9 cellular contexts compared by ENCODE assay signal in genomic region chr17:21171309-21171922, GRCh38. TPM values are rescaled to one million over a fixed set of nuclear protein-coding genes. Genes with fewer than 3 reads are reported as not detected.
A peak's percentile ranks its signal among the peaks of the same experiment; 100 is the strongest.
DNase-seq lines count a peak whose midpoint lies in the region; ATAC-seq and TF ChIP-seq lines count a peak whose summit lies in the region.
"Had no signal": no experiment of that assay in that cellular context is flagged by ENCODE, and none has a peak within 500 bp of the region (broad histone marks: within the 10 kb centered on the region; RNA-seq: fewer than 3 reads in every experiment).

No MANE protein-coding gene starts in this region.

- H3K4me1 Mint-ChIP-seq in activated CD4-positive, alpha-beta T cell treated with anti-CD3 and anti-CD28 coated beads for 36 hours, result peaks cover 25% of the 10 kb centered on the region

- no peaks in the 10 kb centered on the region for H3K9me3 Mint-ChIP-seq in activated CD4-positive, alpha-beta T cell treated with anti-CD3 and anti-CD28 coated beads for 36 hours (ENCODE audit: low read depth)

- peak in 1 of 11 experiments; percentile 1 for TF ChIP-seq CTCF in spleen (IDR thresholded peaks at IDR 0.05 in 8 of 11, conservative IDR thresholded peaks at IDR 0.05 in 3 of 11)

- DNase-seq in activated CD4-positive, alpha-beta T cell treated with anti-CD3 and anti-CD28 coated beads for 36 hours, result peak; percentile 12
- DNase-seq in activated CD4-positive, alpha-beta T cell treated with anti-CD3 and anti-CD28 coated beads for 4 hours, result no peak
- DNase-seq in spleen (peak; percentile 84), DMS79 (lab: John Stamatoyannopoulos, UW) (no peak), NCI-H82 (lab: John Stamatoyannopoulos, UW) (no peak)
- DNase-seq in stimulated activated CD4-positive, alpha-beta T cell treated with anti-CD3 and anti-CD28 coated beads, Interleukin-4, amount 100 ng/mL, for 24 hours, result no peak

- H3K36me3 Mint-ChIP-seq in activated CD4-positive, alpha-beta T cell treated with anti-CD3 and anti-CD28 coated beads for 36 hours (ENCODE audit: low read depth), result peaks cover 15% of the 10 kb centered on the region

- H3K4me1 ChIP-seq in spleen, result peaks cover 16 to 85% (median 42%) of the 10 kb centered on the region in 6 donors

- intact Hi-C loops in activated CD4-positive, alpha-beta T cell treated with anti-CD3 and anti-CD28 coated beads for 36 hours (cut with DNase I, micrococcal nuclease), result no loop called here
- intact Hi-C loops in spleen (cut with DNase I; ENCODE audit: low total_unique reads), result no loop called here

- WGBS in spleen, 5 donors, result 58 to 75% (median 69%) methylated on average over 12 of the region's 12 CpGs

- CTCF ChIA-PET in activated CD4-positive, alpha-beta T cell treated with anti-CD3 and anti-CD28 coated beads for 36 hours (lab: Charles Lee), result no interaction called here

- TF ChIP-seq POLR2A in spleen (IDR thresholded peaks at IDR 0.05), result no peak

- H3K4me3 Mint-ChIP-seq in activated CD4-positive, alpha-beta T cell treated with anti-CD3 and anti-CD28 coated beads for 36 hours, result no peak overlapping the region

- no peaks in the 10 kb centered on the region for H3K27me3 ChIP-seq in spleen (replicated peaks in 1 of 7)

- peak; percentile 73 for ATAC-seq in activated CD4-positive, alpha-beta T cell treated with anti-CD3 and anti-CD28 coated beads for 36 hours
- peak; percentile 59 for ATAC-seq in GM21576 (IDR thresholded peaks at IDR 0.05; ENCODE audit: unreplicated experiment)
- ATAC-seq in HG03558 (IDR thresholded peaks at IDR 0.05; ENCODE audit: extremely low read depth, unreplicated experiment), result peak; percentile 64

- peak overlapping the region; percentile 57 for H3K27ac Mint-ChIP-seq in activated CD4-positive, alpha-beta T cell treated with anti-CD3 and anti-CD28 coated beads for 36 hours

- peaks cover 0 to 38% (median 5%) of the 10 kb centered on the region in 6 donors for H3K36me3 ChIP-seq in spleen

- POLR2A ChIA-PET in activated CD4-positive, alpha-beta T cell treated with anti-CD3 and anti-CD28 coated beads for 36 hours (lab: Charles Lee), result no interaction called here

- peak overlapping the region; percentile 1 to 80 (median 72) for H3K27ac ChIP-seq in spleen
- H3K27ac ChIP-seq: epithelial cell of prostate had no signal

- no peaks in the 10 kb centered on the region for H3K9me3 ChIP-seq in spleen

- H3K27me3 Mint-ChIP-seq in activated CD4-positive, alpha-beta T cell treated with anti-CD3 and anti-CD28 coated beads for 36 hours, result no peaks in the 10 kb centered on the region

- no peak overlapping the region for H3K4me3 ChIP-seq in spleen

RNA-seq across cellular contexts. Expression of gene TMEM11, which starts 42.5 kb away (rescaled TPM):
- total RNA-seq in activated CD4-positive, alpha-beta T cell treated with anti-CD3 and anti-CD28 coated beads for 36 hours, result 10 to 100 TPM; 28.9 to 40.4 TPM
- 10 to 100 TPM; 17.9 to 25.0 (median 19.9) TPM for total RNA-seq in spleen
- 10 to 100 TPM; 14.2 to 22.6 (median 20.7) TPM for polyA plus RNA-seq in spleen

RNA-seq across cellular contexts. Expression of gene DHRS7B, which starts 44.7 kb away (rescaled TPM):
- total RNA-seq in activated CD4-positive, alpha-beta T cell treated with anti-CD3 and anti-CD28 coated beads for 36 hours, result 10 to 100 TPM; 12.8 to 15.0 TPM
- 10 to 100 TPM; 13.3 to 31.3 (median 19.7) TPM for total RNA-seq in spleen
- 10 to 100 TPM; 13.6 to 18.4 (median 16.7) TPM for polyA plus RNA-seq in spleen

Comparison
In these comparisons a context has a peak if more than half of its experiments do, and no peak if none do; other contexts are left out.
1. DNase-seq: peak in activated CD4-positive, alpha-beta T cell treated with anti-CD3 and anti-CD28 coated beads for 36 hours (single experiment) and spleen (single experiment); none in activated CD4-positive, alpha-beta T cell treated with anti-CD3 and anti-CD28 coated beads for 4 hours (0 of 2), stimulated activated CD4-positive, alpha-beta T cell treated with anti-CD3 and anti-CD28 coated beads, Interleukin-4, amount 100 ng/mL, for 24 hours (single experiment), DMS79 (single experiment) and NCI-H82 (single experiment).
2. Peak in every context shown above with its lines, with median percentiles within 50 percentile points of each other: ATAC-seq.